ENCODE assay signal across 27 cellular contexts in genomic region chr1:208929575-208929974, GRCh38.
A peak's percentile ranks its signal among the peaks of the same experiment; 100 is the strongest.
DNase-seq lines count a peak whose midpoint lies in the region; ATAC-seq and TF ChIP-seq lines count a peak whose summit lies in the region.
"Had no signal": no experiment of that assay in that cellular context is flagged by ENCODE, and none has a peak within 500 bp of the region (broad histone marks: within the 10 kb centered on the region; RNA-seq: fewer than 3 reads in every experiment).

No MANE protein-coding gene starts in this region.

- peaks cover 10% of the 10 kb centered on the region for H3K4me1 Mint-ChIP-seq in MCF 10A (ENCODE audit: insufficient read depth, unreplicated experiment)
- H3K4me1 Mint-ChIP-seq in activated T-cell treated with anti-CD3 and anti-CD28 coated beads, Interleukin-2, amount 50 U/mL, for 24 hours (ENCODE audit: low read depth): no peaks in the 10 kb centered on the region
- H3K4me1 Mint-ChIP-seq: activated CD4-positive, alpha-beta memory T cell treated with anti-CD3 and anti-CD28 coated beads, Interleukin-2, amount 10 ng/mL, durations not matched to agents 7 days and 5 days; memory B cell; stimulated activated naive B cell treated with anti-CD40 and anti-IgM and Interleukin-4, amounts not matched to agents 10 μg/mL and 1 μg/mL and 100 μg/mL, for 72 hours had no signal

- H3K27ac ChIP-seq in breast epithelium (no peak overlapping the region), esophagus muscularis mucosa (replicated peaks in 1 of 4) (no peak overlapping the region), transverse colon (no peak overlapping the region)
- H3K27ac ChIP-seq: 22Rv1, BLaER1 had no signal

- H3K4me1 ChIP-seq in breast epithelium: no peaks in the 10 kb centered on the region
- H3K4me1 ChIP-seq in esophagus muscularis mucosa: no peaks in the 10 kb centered on the region
- H3K4me1 ChIP-seq in transverse colon: no peaks in the 10 kb centered on the region

- H3K27me3 Mint-ChIP-seq in MCF 10A (ENCODE audit: insufficient read depth, unreplicated experiment): no peaks in the 10 kb centered on the region
- peaks cover 9% of the 10 kb centered on the region for H3K27me3 Mint-ChIP-seq in activated T-cell treated with anti-CD3 and anti-CD28 coated beads, Interleukin-2, amount 50 U/mL, for 24 hours
- H3K27me3 Mint-ChIP-seq: activated CD4-positive, alpha-beta memory T cell treated with anti-CD3 and anti-CD28 coated beads, Interleukin-2, amount 10 ng/mL, durations not matched to agents 7 days and 5 days; stimulated activated naive B cell treated with anti-CD40 and anti-IgM and Interleukin-4, amounts not matched to agents 10 μg/mL and 1 μg/mL and 100 μg/mL, for 72 hours had no signal

- H3K27me3 ChIP-seq in breast epithelium: peaks cover 0 to 7% of the 10 kb centered on the region in 2 donors
- peaks cover 0 to 3% (median 0%) of the 10 kb centered on the region in 4 donors for H3K27me3 ChIP-seq in esophagus muscularis mucosa
- H3K27me3 ChIP-seq in transverse colon: no peaks in the 10 kb centered on the region
- H3K27me3 ChIP-seq: BLaER1 had no signal

- WGBS in esophagus muscularis mucosa: 52% methylated on average over 3 of the region's 3 CpGs
- 63% methylated on average over 3 of the region's 3 CpGs; no CpG with 5 or more reads in 1 of the 2 donors for WGBS in transverse colon (ENCODE audit: low coverage in 1 of 2), 2 donors

- no peak overlapping the region for H3K27ac Mint-ChIP-seq in MCF 10A (ENCODE audit: low read depth, unreplicated experiment)
- H3K27ac Mint-ChIP-seq in activated T-cell treated with anti-CD3 and anti-CD28 coated beads, Interleukin-2, amount 50 U/mL, for 24 hours: no peak overlapping the region
- H3K27ac Mint-ChIP-seq: activated CD4-positive, alpha-beta memory T cell treated with anti-CD3 and anti-CD28 coated beads, Interleukin-2, amount 10 ng/mL, durations not matched to agents 7 days and 5 days; memory B cell; stimulated activated naive B cell treated with anti-CD40 and anti-IgM and Interleukin-4, amounts not matched to agents 10 μg/mL and 1 μg/mL and 100 μg/mL, for 72 hours had no signal

- BruUV-seq in MCF 10A (replicated peaks; lab: Mats Ljungman, UMichigan): no TSS peak

- no peak overlapping the region for H3K4me3 Mint-ChIP-seq in MCF 10A (ENCODE audit: unreplicated experiment)
- H3K4me3 Mint-ChIP-seq in activated T-cell treated with anti-CD3 and anti-CD28 coated beads, Interleukin-2, amount 50 U/mL, for 24 hours: no peak overlapping the region
- H3K4me3 Mint-ChIP-seq: activated CD4-positive, alpha-beta memory T cell treated with anti-CD3 and anti-CD28 coated beads, Interleukin-2, amount 10 ng/mL, durations not matched to agents 7 days and 5 days; memory B cell; stimulated activated naive B cell treated with anti-CD40 and anti-IgM and Interleukin-4, amounts not matched to agents 10 μg/mL and 1 μg/mL and 100 μg/mL, for 72 hours had no signal

- POLR2A ChIA-PET in MCF 10A (lab: Yijun Ruan, JAX): interaction anchor here (0.8 to 1.3 kb wide), 4 partner anchors 11 to 121 kb away, joined by 3 to 5 read pairs (median 4); no protein-coding TSS in a partner anchor

- TF ChIP-seq POLR2A in breast epithelium (IDR thresholded peaks at IDR 0.05) (no peak), esophagus muscularis mucosa (IDR thresholded peaks at IDR 0.05; ENCODE audit: low read depth) (no peak), transverse colon (IDR thresholded peaks at IDR 0.05) (no peak)

- CTCF ChIA-PET in MCF 10A (lab: Yijun Ruan, JAX): interaction anchor here (2.2 kb wide), 1 partner anchor 278 kb away, joined by 6 read pairs; no protein-coding TSS in a partner anchor

- H3K36me3 ChIP-seq in breast epithelium (no peaks in the 10 kb centered on the region), esophagus muscularis mucosa (no peaks in the 10 kb centered on the region), transverse colon (no peaks in the 10 kb centered on the region)
- H3K36me3 ChIP-seq: BLaER1 had no signal

- intact Hi-C loops in MCF 10A (cut with micrococcal nuclease): loop anchor here (1.0 kb wide), 1 partner anchor 122 kb away; no protein-coding TSS in a partner anchor
- intact Hi-C loops in breast epithelium (cut with DNase I; ENCODE audit: low total_unique reads): no loop called here
- intact Hi-C loops in esophagus muscularis mucosa (cut with DNase I): no loop called here
- intact Hi-C loops in transverse colon (cut with DNase I; ENCODE audit: low total_unique reads): no loop called here

- ATAC-seq in SK-N-SH treated with all-trans-retinoic acid at 6 μM for 48 hours: peak; percentile 52
- no peak for ATAC-seq in HG02763 (IDR thresholded peaks at IDR 0.05; ENCODE audit: unreplicated experiment)
- ATAC-seq: K562; stimulated activated naive B cell treated with anti-CD40 and anti-IgM and Interleukin-4, amounts not matched to agents 10 μg/mL and 1 μg/mL and 100 μg/mL, for 72 hours had no signal

- H3K4me3 ChIP-seq in breast epithelium (no peak overlapping the region), esophagus muscularis mucosa (no peak overlapping the region), transverse colon (no peak overlapping the region)
- H3K4me3 ChIP-seq: BLaER1, K562, smooth muscle cell had no signal

- no peaks in the 10 kb centered on the region for H3K36me3 Mint-ChIP-seq in MCF 10A (ENCODE audit: insufficient read depth, unreplicated experiment)
- H3K36me3 Mint-ChIP-seq in activated T-cell treated with anti-CD3 and anti-CD28 coated beads, Interleukin-2, amount 50 U/mL, for 24 hours (ENCODE audit: low read depth): no peaks in the 10 kb centered on the region
- H3K36me3 Mint-ChIP-seq: memory B cell; stimulated activated naive B cell treated with anti-CD40 and anti-IgM and Interleukin-4, amounts not matched to agents 10 μg/mL and 1 μg/mL and 100 μg/mL, for 72 hours had no signal

- in situ Hi-C loops in transverse colon (cut with MboI; ENCODE audit: low pct_ligation_motif_present in 1 of 4, low pct_unique_long_range_greater_than_20kb in 1 of 4, low sequenced_read_pairs in 3 of 4): no loop called here

- no peak for TF ChIP-seq EP300 in esophagus muscularis mucosa (IDR thresholded peaks at IDR 0.05)
- no peak for TF ChIP-seq EP300 in transverse colon (IDR thresholded peaks at IDR 0.05; ENCODE audit: low read depth)

- DNase-seq in MCF 10A (ENCODE audit: unreplicated experiment) (peak; percentile 64), breast epithelium (ENCODE audit: low spot score in 2 of 2) (no peak), esophagus muscularis mucosa (ENCODE audit: extremely low spot score) (peak; percentile 34), transverse colon (no peak), superior temporal gyrus (ENCODE audit: extremely low spot score) (no peak)
- DNase-seq in activated T-cell treated with anti-CD3 and anti-CD28 coated beads, Interleukin-2, amount 50 U/mL, for 24 hours: no peak
- DNase-seq: activated CD4-positive, alpha-beta memory T cell treated with anti-CD3 and anti-CD28 coated beads, Interleukin-2, amount 10 ng/mL, durations not matched to agents 7 days and 5 days; activated CD4-positive, CD25-positive, alpha-beta regulatory T cell; activated gamma-delta T cell treated with Interleukin-2 at 50 U/mL for 16 hours; activated T-cell treated with anti-CD3 and anti-CD28 coated beads for 4 hours; central memory CD4-positive, alpha-beta T cell; COR-L47; DMS79; HCEC 1CT; kidney glomerular epithelial cell; NCI-H524; occipital lobe; RPMI8226; stimulated activated naive B cell treated with anti-CD40 and anti-IgM and Interleukin-4, amounts not matched to agents 10 μg/mL and 1 μg/mL and 100 μg/mL, for 72 hours; T1000 had no signal

- TF ChIP-seq CTCF in MCF 10A (IDR thresholded peaks at IDR 0.05; ENCODE audit: unreplicated experiment): no peak
- no peak for TF ChIP-seq CTCF in breast epithelium (IDR thresholded peaks at IDR 0.05)
- TF ChIP-seq CTCF in esophagus muscularis mucosa (IDR thresholded peaks at IDR 0.05): no peak
- no peak for TF ChIP-seq CTCF in transverse colon (IDR thresholded peaks at IDR 0.05)

- H3K9me3 ChIP-seq in breast epithelium: no peaks in the 10 kb centered on the region
- no peaks in the 10 kb centered on the region for H3K9me3 ChIP-seq in esophagus muscularis mucosa
- H3K9me3 ChIP-seq in transverse colon: no peaks in the 10 kb centered on the region
- H3K9me3 ChIP-seq: BLaER1 had no signal

- no peaks in the 10 kb centered on the region for H3K9me3 Mint-ChIP-seq in MCF 10A (ENCODE audit: unreplicated experiment)
- no peaks in the 10 kb centered on the region for H3K9me3 Mint-ChIP-seq in activated T-cell treated with anti-CD3 and anti-CD28 coated beads, Interleukin-2, amount 50 U/mL, for 24 hours

TF ChIP-seq in SK-N-SH treated with all-trans-retinoic acid at 6 μM for 48 hours, 23 proteins besides CTCF, POLR2A, EP300 and RAD21:
- no peak for TF ChIP-seq ARNTL (CRISPR knock-in tag; IDR thresholded peaks at IDR 0.05; ENCODE audit: borderline replicate concordance, low read depth)
- peak; percentile 83 for TF ChIP-seq TOX (CRISPR knock-in tag; IDR thresholded peaks at IDR 0.05; ENCODE audit: borderline replicate concordance)

Comparison
In these comparisons a context has a peak if more than half of its experiments do, and no peak if none do; other contexts are left out.
1. DNase-seq: peak in MCF 10A (single experiment) and esophagus muscularis mucosa (single experiment); none in breast epithelium (0 of 2), transverse colon (single experiment), activated T-cell treated with anti-CD3 and anti-CD28 coated beads, Interleukin-2, amount 50 U/mL, for 24 hours (single experiment) and superior temporal gyrus (single experiment).